ENCODE assay signal across 8 cellular contexts in genomic region chr7:44081266-44081748, GRCh38. TPM values are rescaled to one million over a fixed set of nuclear protein-coding genes. Genes with fewer than 3 reads are reported as not detected.
DNase-seq lines count a peak whose midpoint lies in the region; TF ChIP-seq lines count a peak whose summit lies in the region.

No MANE protein-coding gene starts in this region.

- peaks cover 36% of the 10 kb centered on the region for H3K36me3 Mint-ChIP-seq in Calu3 (ENCODE audit: insufficient read depth, unreplicated experiment)

- BruUV-seq in Calu3 (replicated peaks; lab: Mats Ljungman, UMichigan) = no TSS peak

- H2AFZ ChIP-seq in OCI-LY3 (ENCODE audit: low read depth, low read length) (no peak overlapping the region), osteoblast (ENCODE audit: low read length) (no peak overlapping the region)

- H3K79me2 ChIP-seq in OCI-LY3 (ENCODE audit: low read length) = peaks cover 20% of the 10 kb centered on the region
- H3K79me2 ChIP-seq in osteoblast (ENCODE audit: insufficient read depth, low read length) = peaks cover 14% of the 10 kb centered on the region

- intact Hi-C loops in Calu3 (cut with micrococcal nuclease; ENCODE audit: unreplicated experiment) = no loop called here

- H3K9me3 ChIP-seq in OCI-LY3 (ENCODE audit: insufficient read depth, low read length) = no peaks in the 10 kb centered on the region
- no peaks in the 10 kb centered on the region for H3K9me3 ChIP-seq in osteoblast (ENCODE audit: low read depth, low read length)

- CTCF ChIA-PET in Calu3 (lab: Charles Lee) = interaction anchor here (0.6 to 1.2 kb wide), 3 partner anchors 22 to 776 kb away, joined by 3 to 6 read pairs (median 3); no protein-coding TSS in a partner anchor

- peaks cover 15% of the 10 kb centered on the region for H3K4me1 Mint-ChIP-seq in Calu3 (ENCODE audit: low read depth, unreplicated experiment)

- H3K27ac ChIP-seq in OCI-LY3 (ENCODE audit: low read length) = peak overlapping the region; percentile 86
- peak overlapping the region; percentile 27 to 67 for H3K27ac ChIP-seq in coronary artery
- H3K27ac ChIP-seq in osteoblast (ENCODE audit: low read depth, low read length) = peak overlapping the region; percentile 45

- peak overlapping the region; percentile 85 for H3K27ac Mint-ChIP-seq in Calu3 (ENCODE audit: unreplicated experiment)

- H3K27me3 ChIP-seq in OCI-LY3 (ENCODE audit: low read depth, low read length) (no peaks in the 10 kb centered on the region), osteoblast (ENCODE audit: insufficient read depth, low read length) (no peaks in the 10 kb centered on the region)

- DNase-seq in Calu3 = no peak
- DNase-seq in coronary artery (ENCODE audit: low spot score) = no peak
- peak; percentile 59 for DNase-seq in osteoblast (ENCODE audit: insufficient read length, low spot score, missing footprints)
- DNase-seq in DMS 273 (lab: John Stamatoyannopoulos, UW; ENCODE audit: unreplicated experiment) = no peak
- no peak for DNase-seq in NCI-H510A treated with DMSO at 0.1 percent for 48 hours (lab: John Stamatoyannopoulos, UW)
- DNase-seq in SW 1271 (lab: John Stamatoyannopoulos, UW) = no peak
- DNase-seq in G401 (ENCODE audit: low spot score) = no peak

- peaks cover 13% of the 10 kb centered on the region for H3K4me1 ChIP-seq in OCI-LY3 (ENCODE audit: low read length)
- H3K4me1 ChIP-seq in osteoblast (ENCODE audit: insufficient read depth, low read length) = peaks cover 13% of the 10 kb centered on the region

- TF ChIP-seq CTCF in Calu3 (IDR thresholded peaks at IDR 0.05; ENCODE audit: unreplicated experiment) = no peak
- TF ChIP-seq CTCF in OCI-LY3 (IDR thresholded peaks at IDR 0.05; ENCODE audit: low read depth, low read length) = no peak
- no peak for TF ChIP-seq CTCF in coronary artery (IDR thresholded peaks at IDR 0.05)
- TF ChIP-seq CTCF in osteoblast (IDR thresholded peaks at IDR 0.05; ENCODE audit: extremely low read depth, low read depth, low read length) = no peak

- peaks cover 43% of the 10 kb centered on the region for H3K36me3 ChIP-seq in OCI-LY3 (replicated peaks; ENCODE audit: low read depth, low read length)
- H3K36me3 ChIP-seq in osteoblast (ENCODE audit: insufficient read depth, low read length) = peaks cover 34% of the 10 kb centered on the region

- H3K4me2 ChIP-seq in OCI-LY3 (ENCODE audit: low read length) = peak overlapping the region; percentile 90
- peak overlapping the region; percentile 87 for H3K4me2 ChIP-seq in osteoblast (ENCODE audit: insufficient read depth, low read length)

- peak overlapping the region; percentile 99 for H3K4me3 ChIP-seq in OCI-LY3 (ENCODE audit: low read length)
- peak overlapping the region; percentile 78 for H3K4me3 ChIP-seq in coronary artery
- H3K4me3 ChIP-seq in osteoblast (ENCODE audit: insufficient read depth, low read length) = peak overlapping the region; percentile 94

- no peaks in the 10 kb centered on the region for H3K27me3 Mint-ChIP-seq in Calu3 (ENCODE audit: unreplicated experiment)

- H3K9me3 Mint-ChIP-seq in Calu3 (ENCODE audit: low read depth, unreplicated experiment) = no peaks in the 10 kb centered on the region

- peak overlapping the region; percentile 97 for H3K9ac ChIP-seq in OCI-LY3 (ENCODE audit: low read length)

- peak overlapping the region; percentile 89 for H3K4me3 Mint-ChIP-seq in Calu3 (ENCODE audit: low read depth, unreplicated experiment)

- in situ Hi-C loops in G401 (cut with HindIII; ENCODE audit: low sequenced_read_pairs) = no loop called here

- H4K20me1 ChIP-seq in OCI-LY3 (ENCODE audit: insufficient read depth, low read length) (no peaks in the 10 kb centered on the region), osteoblast (ENCODE audit: insufficient read depth, low read length) (no peaks in the 10 kb centered on the region)

RNA-seq across cellular contexts. Expression of gene POLM, which starts 1.0 kb away (rescaled TPM):
- total RNA-seq in Calu3 (2022) (44.2 and 57.9 TPM in 2 replicates), osteoblast (35.9 and 40.9 TPM in 2 replicates)
- 5.2 and 9.4 TPM in 2 replicates for total RNA-seq in G401 (2014; rRNA removed; shearing (Covaris generic))

RNA-seq across cellular contexts. Expression of gene PGAM2, which starts 15.9 kb away (rescaled TPM):
- 0.87 TPM in 1 of 2 replicates, not detected in the other for total RNA-seq in Calu3 (2022)
- total RNA-seq in osteoblast = 0.29 and 0.36 TPM in 2 replicates
- total RNA-seq in G401 (2014; rRNA removed; shearing (Covaris generic)) = 2.8 and 2.9 TPM in 2 replicates

RNA-seq across cellular contexts. Expression of gene AEBP1, which starts 22.8 kb away (rescaled TPM):
- total RNA-seq in Calu3 (2022) (not detected in 2 replicates), osteoblast (219 and 267 TPM in 2 replicates)
- total RNA-seq in G401 (2014; rRNA removed; shearing (Covaris generic)) = 0.27 and 0.43 TPM in 2 replicates

RNA-seq across cellular contexts. Expression of gene DBNL, which starts 36.8 kb away (rescaled TPM):
- total RNA-seq in Calu3 (2022) (164 and 180 TPM in 2 replicates), osteoblast (97.5 and 105 TPM in 2 replicates)
- 101 and 119 TPM in 2 replicates for total RNA-seq in G401 (2014; rRNA removed; shearing (Covaris generic))

RNA-seq across cellular contexts. Expression of gene POLD2, which starts 42.0 kb away (rescaled TPM):
- 237 and 246 TPM in 2 replicates for total RNA-seq in Calu3 (2022)
- total RNA-seq in osteoblast = 69.2 and 80.3 TPM in 2 replicates
- 253 and 270 TPM in 2 replicates for total RNA-seq in G401 (2014; rRNA removed; shearing (Covaris generic))

Comparison
In these comparisons a context has a peak if more than half of its experiments do, and no peak if none do; other contexts are left out.
1. RNA of gene AEBP1, which starts 22.8 kb away (total RNA-seq): 219 to 267 TPM in osteoblast; 0.27 to 0.43 TPM in G401 and not detected in Calu3; every median in the first group is over 100 times any median in the second.
2. Peak in every context shown above with its lines, with median percentiles within 50 percentile points of each other: H3K27ac ChIP-seq and H3K4me3 ChIP-seq.